In genomic region chr1:201650608-201650933, GRCh38 we compare ENCODE assay signal across 10 cellular contexts.
DNase-seq lines count a peak whose midpoint lies in the region; ATAC-seq and TF ChIP-seq lines count a peak whose summit lies in the region.
"Had no signal": no experiment of that assay in that cellular context is flagged by ENCODE, and none has a peak within 500 bp of the region (broad histone marks: within the 10 kb centered on the region; RNA-seq: fewer than 3 reads in every experiment).

No MANE protein-coding gene starts in this region.

- H3K36me3 ChIP-seq in BLaER1 (0 out of 2 replicates have a peak, but pooled peaks cover 6% of the 10 kb centered on the region), WERI-Rb-1 (peaks cover 16% of the 10 kb centered on the region), rectal smooth muscle tissue (ENCODE audit: control insufficient read depth, insufficient read depth, low read length) (no peaks in the 10 kb centered on the region)

- peaks cover 88% of the 10 kb centered on the region for H4K20me1 ChIP-seq in BLaER1

- peaks cover 42% of the 10 kb centered on the region for H3K4me1 Mint-ChIP-seq in glutamatergic neuron (ENCODE audit: low read depth, unreplicated experiment)

- peaks cover 15% of the 10 kb centered on the region for H3K27me3 Mint-ChIP-seq in glutamatergic neuron (ENCODE audit: unreplicated experiment)

- H3K27ac ChIP-seq in BLaER1 (peak overlapping the region; percentile 71), WERI-Rb-1 (peak overlapping the region; percentile 56), rectal smooth muscle tissue (ENCODE audit: low read depth, low read length) (peak overlapping the region; percentile 59)

- H3K9me3 ChIP-seq in BLaER1, result no peaks in the 10 kb centered on the region
- H3K9me3 ChIP-seq in WERI-Rb-1 (ENCODE audit: severe bottlenecking), result no peaks in the 10 kb centered on the region

- peak overlapping the region; percentile 97 for H3K27ac Mint-ChIP-seq in glutamatergic neuron (ENCODE audit: unreplicated experiment)

- H3K36me3 Mint-ChIP-seq in glutamatergic neuron (ENCODE audit: unreplicated experiment), result no peaks in the 10 kb centered on the region

- ATAC-seq in GM18867 (IDR thresholded peaks at IDR 0.05; ENCODE audit: unreplicated experiment) (no peak), GM19395 (IDR thresholded peaks at IDR 0.05; ENCODE audit: unreplicated experiment) (no peak), HG03520 (IDR thresholded peaks at IDR 0.05; ENCODE audit: unreplicated experiment) (no peak)

- peak overlapping the region; percentile 93 for H3K4me2 ChIP-seq in BLaER1

- H3K9me3 Mint-ChIP-seq in glutamatergic neuron (ENCODE audit: unreplicated experiment), result peaks cover 23% of the 10 kb centered on the region

- H3K4me3 Mint-ChIP-seq in glutamatergic neuron (ENCODE audit: unreplicated experiment), result peak overlapping the region; percentile 97

- H3K4me3 ChIP-seq in BLaER1, result peak overlapping the region; percentile 72
- peak overlapping the region; percentile 77 for H3K4me3 ChIP-seq in WERI-Rb-1 (ENCODE audit: low read depth, low read length)
- peak overlapping the region; percentile 45 for H3K4me3 ChIP-seq in rectal smooth muscle tissue (ENCODE audit: low read length)

- DNase-seq in WERI-Rb-1 (no peak), glutamatergic neuron (no peak), GM19238 (ENCODE audit: insufficient read length, low spot score) (no peak)
- DNase-seq: activated gamma-delta T cell, DND-41 had no signal

- H3K9ac ChIP-seq in BLaER1, result peak overlapping the region; percentile 71
- peak overlapping the region; percentile 59 for H3K9ac ChIP-seq in rectal smooth muscle tissue (ENCODE audit: low read length)

- no peak for TF ChIP-seq CTCF in WERI-Rb-1 (IDR thresholded peaks at IDR 0.05; ENCODE audit: low read depth, low read length)
- no peak for TF ChIP-seq CTCF in glutamatergic neuron (IDR thresholded peaks at IDR 0.05; ENCODE audit: partially characterized antibody, unreplicated experiment)

- peaks cover 94% of the 10 kb centered on the region for H3K4me1 ChIP-seq in BLaER1
- H3K4me1 ChIP-seq in rectal smooth muscle tissue (ENCODE audit: control insufficient read depth, insufficient read depth, low read length), result peaks cover 8% of the 10 kb centered on the region

- H3K27me3 ChIP-seq in BLaER1, result no peaks in the 10 kb centered on the region
- H3K27me3 ChIP-seq in WERI-Rb-1 (ENCODE audit: insufficient read depth, low read depth, severe bottlenecking), result no peaks in the 10 kb centered on the region
- H3K27me3 ChIP-seq in rectal smooth muscle tissue (ENCODE audit: control insufficient read depth, insufficient read depth, low read length), result peaks cover 2% of the 10 kb centered on the region
